In genomic region chr1:100948721-100949400, GRCh38 we compare ENCODE assay signal across 8 cellular contexts. TPM values are rescaled to one million over a fixed set of nuclear protein-coding genes. Genes with fewer than 3 reads are reported as not detected.
DNase-seq lines count a peak whose midpoint lies in the region; ATAC-seq and TF ChIP-seq lines count a peak whose summit lies in the region.
"Not testable (repeated sequence)": the region's sequence is repeated elsewhere in the genome, so short reads cannot be mapped to it uniquely, and the experiment has no call there.

No MANE protein-coding gene starts in this region.

- not testable (repeated sequence) for H3K9ac ChIP-seq in HUES48 (ENCODE audit: low read depth, low read length)

- H3K36me3 Mint-ChIP-seq in activated CD8-positive, alpha-beta T cell treated with anti-CD3 and anti-CD28 coated beads for 36 hours (ENCODE audit: low read depth): peaks cover 92% of the 10 kb centered on the region
- H3K36me3 Mint-ChIP-seq in activated naive CD8-positive, alpha-beta T cell: peaks cover 75% of the 10 kb centered on the region
- peaks cover 25 to 51% of the 10 kb centered on the region in 2 donors for H3K36me3 Mint-ChIP-seq in naive B cell
- H3K36me3 Mint-ChIP-seq in stimulated activated effector memory CD8-positive, alpha-beta T cell treated with anti-CD3 and anti-CD28 coated beads, Interleukin-12 subunit alpha, Interleukin-12 subunit beta, amount 100 ng/mL, for 72 hours: peaks cover 73% of the 10 kb centered on the region

- not testable (repeated sequence) for TF ChIP-seq POLR2A in Peyer's patch (IDR thresholded peaks at IDR 0.05)

- 0 out of 2 replicates have a peak overlapping the region, but pooled peaks have one; percentile 47 for H3K4me3 ChIP-seq in HUES48 (ENCODE audit: low read depth, low read length)
- H3K4me3 ChIP-seq in Peyer's patch: peak overlapping the region in 1 of 4 donors; percentile 12

- POLR2A ChIA-PET in activated CD8-positive, alpha-beta T cell treated with anti-CD3 and anti-CD28 coated beads for 36 hours (lab: Charles Lee): interaction anchor here (1.0 to 1.1 kb wide), 2 partner anchors 22 to 335 kb away, joined by 3 to 5 read pairs; no protein-coding TSS in a partner anchor

- CTCF ChIA-PET in activated CD8-positive, alpha-beta T cell treated with anti-CD3 and anti-CD28 coated beads for 36 hours (lab: Charles Lee): interaction anchor here (0.7 to 1.9 kb wide), 3 partner anchors 10 to 339 kb away, joined by 3 to 7 read pairs (median 4); no protein-coding TSS in a partner anchor

- DNase-seq in Peyer's patch; activated CD8-positive, alpha-beta T cell treated with anti-CD3 and anti-CD28 coated beads for 36 hours; epithelial cell of prostate (ENCODE audit: low read depth, low spot score); naive B cell; stimulated activated effector memory CD8-positive, alpha-beta T cell treated with anti-CD3 and anti-CD28 coated beads, Interleukin-12 subunit alpha, Interleukin-12 subunit beta, amount 100 ng/mL, for 72 hours (ENCODE audit: low spot score in 2 of 2): not testable (repeated sequence)

- H3K4me1 ChIP-seq in HUES48 (ENCODE audit: control insufficient read depth, insufficient read depth, low read length): peaks cover 43% of the 10 kb centered on the region
- H3K4me1 ChIP-seq in Peyer's patch: peaks cover 0 to 15% (median 7%) of the 10 kb centered on the region in 4 donors

- not testable (repeated sequence) for H3K36me3 ChIP-seq in HUES48 (ENCODE audit: control insufficient read depth, insufficient read depth, low read length)
- peaks cover 0 to 13% (median 0%) of the 10 kb centered on the region in 3 donors for H3K36me3 ChIP-seq in Peyer's patch

- ATAC-seq in activated CD8-positive, alpha-beta T cell treated with anti-CD3 and anti-CD28 coated beads for 36 hours; naive B cell (ENCODE audit: low read depth in 2 of 2); stimulated activated effector memory CD8-positive, alpha-beta T cell treated with anti-CD3 and anti-CD28 coated beads, Interleukin-12 subunit alpha, Interleukin-12 subunit beta, amount 100 ng/mL, for 72 hours: not testable (repeated sequence)

- H3K27me3 ChIP-seq in HUES48 (ENCODE audit: control insufficient read depth, insufficient read depth, low read length); Peyer's patch: not testable (repeated sequence)

- TF ChIP-seq CTCF in 22Rv1 (IDR thresholded peaks at IDR 0.05); Peyer's patch (IDR thresholded peaks at IDR 0.05); activated CD8-positive, alpha-beta T cell treated with anti-CD3 and anti-CD28 coated beads for 36 hours (IDR thresholded peaks at IDR 0.05): not testable (repeated sequence)

- H3K4me3 Mint-ChIP-seq in activated CD8-positive, alpha-beta T cell treated with anti-CD3 and anti-CD28 coated beads for 36 hours: not testable (repeated sequence)
- peak overlapping the region; percentile 61 for H3K4me3 Mint-ChIP-seq in activated naive CD8-positive, alpha-beta T cell
- H3K4me3 Mint-ChIP-seq in naive B cell: peak overlapping the region; percentile 31 to 88 (median 70)
- peak overlapping the region; percentile 33 for H3K4me3 Mint-ChIP-seq in stimulated activated effector memory CD8-positive, alpha-beta T cell treated with anti-CD3 and anti-CD28 coated beads, Interleukin-12 subunit alpha, Interleukin-12 subunit beta, amount 100 ng/mL, for 72 hours

- H3K27ac ChIP-seq in 22Rv1 (peak overlapping the region; percentile 15; the same call in 1 of the 2 replicates), HUES48 (ENCODE audit: low read depth, low read length) (peak overlapping the region; percentile 73), Peyer's patch (peak overlapping the region in 3 of 4 donors; percentile 25 to 69 (median 60)), epithelial cell of prostate (peak overlapping the region; percentile 53)

- H3K9me3 Mint-ChIP-seq in activated CD8-positive, alpha-beta T cell treated with anti-CD3 and anti-CD28 coated beads for 36 hours: peaks cover 55% of the 10 kb centered on the region
- peaks cover 24% of the 10 kb centered on the region for H3K9me3 Mint-ChIP-seq in activated naive CD8-positive, alpha-beta T cell (ENCODE audit: low read depth)
- peaks cover 4 to 37% (median 30%) of the 10 kb centered on the region in 7 donors for H3K9me3 Mint-ChIP-seq in naive B cell
- peaks cover 32% of the 10 kb centered on the region for H3K9me3 Mint-ChIP-seq in stimulated activated effector memory CD8-positive, alpha-beta T cell treated with anti-CD3 and anti-CD28 coated beads, Interleukin-12 subunit alpha, Interleukin-12 subunit beta, amount 100 ng/mL, for 72 hours

- H3K27me3 Mint-ChIP-seq in activated CD8-positive, alpha-beta T cell treated with anti-CD3 and anti-CD28 coated beads for 36 hours; activated naive CD8-positive, alpha-beta T cell; naive B cell: not testable (repeated sequence)

- H3K27ac Mint-ChIP-seq in activated CD8-positive, alpha-beta T cell treated with anti-CD3 and anti-CD28 coated beads for 36 hours: peak overlapping the region; percentile 84
- H3K27ac Mint-ChIP-seq in activated naive CD8-positive, alpha-beta T cell: peak overlapping the region; percentile 72
- H3K27ac Mint-ChIP-seq in naive B cell: peak overlapping the region in 5 of 6 donors; percentile 81 to 94 (median 87)
- H3K27ac Mint-ChIP-seq in stimulated activated effector memory CD8-positive, alpha-beta T cell treated with anti-CD3 and anti-CD28 coated beads, Interleukin-12 subunit alpha, Interleukin-12 subunit beta, amount 100 ng/mL, for 72 hours: peak overlapping the region; percentile 61

- peaks cover 51% of the 10 kb centered on the region for H3K4me1 Mint-ChIP-seq in activated CD8-positive, alpha-beta T cell treated with anti-CD3 and anti-CD28 coated beads for 36 hours (ENCODE audit: low read depth)
- peaks cover 71% of the 10 kb centered on the region for H3K4me1 Mint-ChIP-seq in activated naive CD8-positive, alpha-beta T cell (ENCODE audit: low read depth)
- peaks cover 44 to 75% (median 74%) of the 10 kb centered on the region in 3 donors for H3K4me1 Mint-ChIP-seq in naive B cell
- H3K4me1 Mint-ChIP-seq in stimulated activated effector memory CD8-positive, alpha-beta T cell treated with anti-CD3 and anti-CD28 coated beads, Interleukin-12 subunit alpha, Interleukin-12 subunit beta, amount 100 ng/mL, for 72 hours: peaks cover 54% of the 10 kb centered on the region

- intact Hi-C loops in activated CD8-positive, alpha-beta T cell treated with anti-CD3 and anti-CD28 coated beads for 36 hours (cut with micrococcal nuclease): not testable (repeated sequence)

- H3K9me3 ChIP-seq in HUES48 (ENCODE audit: control insufficient read depth, insufficient read depth, low read length); Peyer's patch: not testable (repeated sequence)

RNA-seq across cellular contexts. Expression of gene SLC30A7, which starts 53.0 kb away (rescaled TPM):
- 10 to 100 TPM; 18.2 to 28.5 (median 24.2) TPM for total RNA-seq in Peyer's patch
- total RNA-seq in activated CD8-positive, alpha-beta T cell treated with anti-CD3 and anti-CD28 coated beads for 36 hours: 10 to 100 TPM; 32.0 to 36.1 TPM
- 10 to 100 TPM in 1 of 6 donors, 1 to 10 TPM in 4, under 1 TPM in 1; 0.68 to 10.2 (median 8.4) TPM for polyA plus RNA-seq in naive B cell (ENCODE audit: low read depth in 6 of 6)

RNA-seq across cellular contexts. Expression of gene EXTL2, which starts 54.2 kb away (rescaled TPM):
- 1 to 10 TPM; 1.6 to 9.1 (median 8.5) TPM for total RNA-seq in Peyer's patch
- total RNA-seq in activated CD8-positive, alpha-beta T cell treated with anti-CD3 and anti-CD28 coated beads for 36 hours: 1 to 10 TPM; 4.1 to 5.7 TPM
- polyA plus RNA-seq in naive B cell (ENCODE audit: low read depth in 6 of 6): 1 to 10 TPM; 2.0 to 5.8 (median 2.4) TPM

Comparison
In these comparisons a context has a peak if more than half of its experiments do, and no peak if none do; other contexts are left out.
1. H3K27ac ChIP-seq: peak in every context shown above with its lines; median percentile 73 in HUES48; 60 in Peyer's patch; 53 in epithelial cell of prostate; 15 in 22Rv1.